1 cellular context compared by ENCODE assay signal in genomic region chr6:126007795-126008194, GRCh38.
A peak's percentile ranks its signal among the peaks of the same experiment; 100 is the strongest.
TF ChIP-seq lines count a peak whose summit lies in the region.

No MANE protein-coding gene starts in this region.

TF ChIP-seq in A549, 52 proteins besides CTCF, POLR2A, EP300 and RAD21 (continued from another document):
- TF ChIP-seq ELK1 (IDR thresholded peaks at IDR 0.05; ENCODE audit: low read depth, low read length) (no peak), MAFK (IDR thresholded peaks at IDR 0.05; ENCODE audit: partially characterized antibody) (peak; percentile 30)
